Comparison of ENCODE assay signal across 9 cellular contexts in the genomic region with DNA sequence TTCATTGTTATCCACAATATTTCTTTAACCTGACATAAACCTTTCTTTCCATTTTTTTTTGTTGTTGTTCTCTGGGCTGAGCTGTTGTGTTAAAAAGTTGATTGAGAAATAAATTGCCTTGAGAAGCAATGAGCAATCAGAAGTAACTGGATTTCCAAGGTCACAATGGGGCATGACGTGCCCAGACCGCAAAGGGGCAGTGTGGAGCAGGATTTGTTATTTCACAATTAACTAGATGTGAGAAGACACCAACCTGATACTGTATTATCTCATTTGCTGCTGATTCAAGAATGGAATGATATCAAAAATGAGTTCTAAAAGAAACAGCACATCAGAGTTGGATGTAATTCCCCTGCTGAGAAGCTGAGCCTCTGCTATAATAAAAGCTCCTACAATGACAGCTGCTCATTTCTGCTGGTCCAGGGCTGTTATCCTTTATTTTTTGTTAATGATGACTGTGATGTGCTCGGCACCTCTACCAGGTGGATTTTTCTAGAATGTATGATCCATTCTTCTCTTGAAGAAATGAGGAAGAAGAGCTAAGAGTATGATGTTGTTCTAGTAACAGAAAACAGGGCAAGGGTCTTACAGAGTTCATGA. TPM values are rescaled to one million over a fixed set of nuclear protein-coding genes. Genes with fewer than 3 reads are reported as not detected.
A peak's percentile ranks its signal among the peaks of the same experiment; 100 is the strongest.
DNase-seq lines count a peak whose midpoint lies in the region; ATAC-seq and TF ChIP-seq lines count a peak whose summit lies in the region.
"Had no signal": no experiment of that assay in that cellular context is flagged by ENCODE, and none has a peak within 500 bp of the region (broad histone marks: within the 10 kb centered on the region; RNA-seq: fewer than 3 reads in every experiment).

No MANE protein-coding gene starts in this region.

- no peak for TF ChIP-seq POLR2A in gastroesophageal sphincter (IDR thresholded peaks at IDR 0.05)

- no peaks in the 10 kb centered on the region for H3K9me3 Mint-ChIP-seq in activated naive CD4-positive, alpha-beta T cell treated with anti-CD3 and anti-CD28 coated beads for 36 hours
- H3K9me3 Mint-ChIP-seq in activated CD8-positive, alpha-beta T cell treated with anti-CD3 and anti-CD28 coated beads, Interleukin-2, amount 10 ng/mL, durations not matched to agents 7 days and 5 days (ENCODE audit: insufficient read depth) = no peaks in the 10 kb centered on the region
- H3K9me3 Mint-ChIP-seq: brain had no signal

- H3K27ac ChIP-seq in left lung = no peak overlapping the region
- H3K27ac ChIP-seq in gastroesophageal sphincter = no peak overlapping the region

- H3K4me1 ChIP-seq in left lung (no peaks in the 10 kb centered on the region), gastroesophageal sphincter (no peaks in the 10 kb centered on the region)

- H3K4me1 Mint-ChIP-seq in activated naive CD4-positive, alpha-beta T cell treated with anti-CD3 and anti-CD28 coated beads for 36 hours (ENCODE audit: low read depth) = no peaks in the 10 kb centered on the region
- no peaks in the 10 kb centered on the region for H3K4me1 Mint-ChIP-seq in activated CD8-positive, alpha-beta T cell treated with anti-CD3 and anti-CD28 coated beads, Interleukin-2, amount 10 ng/mL, durations not matched to agents 7 days and 5 days (ENCODE audit: low read depth)

- TF ChIP-seq CTCF in left lung (IDR thresholded peaks at IDR 0.05) (peak in 1 of 2 donors; percentile 40), gastroesophageal sphincter (IDR thresholded peaks at IDR 0.05) (no peak)

- no peak for ATAC-seq in activated CD8-positive, alpha-beta T cell treated with anti-CD3 and anti-CD28 coated beads, Interleukin-2, amount 10 ng/mL, durations not matched to agents 7 days and 5 days
- ATAC-seq in left lung = peak; percentile 77
- no peak for ATAC-seq in gastroesophageal sphincter
- ATAC-seq in GM19463 (IDR thresholded peaks at IDR 0.05; ENCODE audit: unreplicated experiment) = no peak

- no peak for TF ChIP-seq EP300 in gastroesophageal sphincter (IDR thresholded peaks at IDR 0.05)

- POLR2A ChIA-PET in activated CD8-positive, alpha-beta T cell treated with anti-CD3 and anti-CD28 coated beads, Interleukin-2, amount 10 ng/mL, durations not matched to agents 7 days and 5 days (lab: Charles Lee) = no interaction called here

- H3K36me3 ChIP-seq in left lung (no peaks in the 10 kb centered on the region), gastroesophageal sphincter (no peaks in the 10 kb centered on the region)

- H3K36me3 Mint-ChIP-seq in activated naive CD4-positive, alpha-beta T cell treated with anti-CD3 and anti-CD28 coated beads for 36 hours (ENCODE audit: low read depth) = no peaks in the 10 kb centered on the region
- H3K36me3 Mint-ChIP-seq in activated CD8-positive, alpha-beta T cell treated with anti-CD3 and anti-CD28 coated beads, Interleukin-2, amount 10 ng/mL, durations not matched to agents 7 days and 5 days (ENCODE audit: low read depth) = no peaks in the 10 kb centered on the region
- H3K36me3 Mint-ChIP-seq: brain had no signal

- H3K4me3 ChIP-seq in left lung (no peak overlapping the region), gastroesophageal sphincter (no peak overlapping the region)

- peaks cover 9% of the 10 kb centered on the region for H3K27me3 Mint-ChIP-seq in activated naive CD4-positive, alpha-beta T cell treated with anti-CD3 and anti-CD28 coated beads for 36 hours (ENCODE audit: low read depth)
- H3K27me3 Mint-ChIP-seq in activated CD8-positive, alpha-beta T cell treated with anti-CD3 and anti-CD28 coated beads, Interleukin-2, amount 10 ng/mL, durations not matched to agents 7 days and 5 days (ENCODE audit: low read depth) = peaks cover 2% of the 10 kb centered on the region

- intact Hi-C loops in activated naive CD4-positive, alpha-beta T cell treated with anti-CD3 and anti-CD28 coated beads for 36 hours (cut with micrococcal nuclease) = loop anchor here (1.0 kb wide), 1 partner anchor 174 kb away; no protein-coding TSS in a partner anchor
- intact Hi-C loops in left lung (cut with DNase I) = no loop called here

- H3K27me3 ChIP-seq in left lung (no peaks in the 10 kb centered on the region), gastroesophageal sphincter (no peaks in the 10 kb centered on the region)

- WGBS in gastroesophageal sphincter (ENCODE audit: low coverage in 1 of 2), 2 donors = 29 to 37% methylated on average over 3 of the region's 3 CpGs

- no peak overlapping the region for H3K27ac Mint-ChIP-seq in activated naive CD4-positive, alpha-beta T cell treated with anti-CD3 and anti-CD28 coated beads for 36 hours
- H3K27ac Mint-ChIP-seq in activated CD8-positive, alpha-beta T cell treated with anti-CD3 and anti-CD28 coated beads, Interleukin-2, amount 10 ng/mL, durations not matched to agents 7 days and 5 days = no peak overlapping the region
- H3K27ac Mint-ChIP-seq: brain had no signal

- CTCF ChIA-PET in activated naive CD4-positive, alpha-beta T cell treated with anti-CD3 and anti-CD28 coated beads for 36 hours (lab: Charles Lee) = interaction anchor here (0.6 to 1.5 kb wide), 2 partner anchors 23 to 28 kb away, joined by 3 to 5 read pairs; a partner anchor contains a TSS
- CTCF ChIA-PET in activated CD8-positive, alpha-beta T cell treated with anti-CD3 and anti-CD28 coated beads, Interleukin-2, amount 10 ng/mL, durations not matched to agents 7 days and 5 days (lab: Charles Lee) = no interaction called here

- peak; percentile 47 for DNase-seq in activated naive CD4-positive, alpha-beta T cell treated with anti-CD3 and anti-CD28 coated beads for 36 hours
- DNase-seq in activated naive CD4-positive, alpha-beta T cell (lab: John Stamatoyannopoulos, UW) = no peak
- peak; percentile 59 for DNase-seq in LHCN-M2 (ENCODE audit: low read depth)
- DNase-seq in activated CD8-positive, alpha-beta T cell treated with anti-CD3 and anti-CD28 coated beads, Interleukin-2, amount 10 ng/mL, durations not matched to agents 7 days and 5 days = peak; percentile 34
- peak in 1 of 2 donors; percentile 32 for DNase-seq in left lung
- DNase-seq in mesenteric fat pad (ENCODE audit: low spot score) = no peak

- H3K9me3 ChIP-seq in left lung (no peaks in the 10 kb centered on the region), gastroesophageal sphincter (no peaks in the 10 kb centered on the region)

- H3K4me3 Mint-ChIP-seq in activated naive CD4-positive, alpha-beta T cell treated with anti-CD3 and anti-CD28 coated beads for 36 hours = no peak overlapping the region
- no peak overlapping the region for H3K4me3 Mint-ChIP-seq in activated CD8-positive, alpha-beta T cell treated with anti-CD3 and anti-CD28 coated beads, Interleukin-2, amount 10 ng/mL, durations not matched to agents 7 days and 5 days
- H3K4me3 Mint-ChIP-seq: brain had no signal

RNA-seq across cellular contexts. Expression of a gene that starts 28.1 kb away (rescaled TPM):
- not detected for total RNA-seq in activated naive CD4-positive, alpha-beta T cell treated with anti-CD3 and anti-CD28 coated beads for 36 hours
- total RNA-seq in LHCN-M2 (2014; rRNA removed) (0.06 and 0.13 TPM in 2 replicates), left lung (1 to 10 TPM in 1 of 2 donors, under 1 TPM in 1; 0.52 to 1.9 TPM), gastroesophageal sphincter (not detected), mesenteric fat pad (not detected)
- polyA plus RNA-seq in LHCN-M2 (2012) = 0.17 TPM
- total RNA-seq in activated CD8-positive, alpha-beta T cell treated with anti-CD3 and anti-CD28 coated beads, Interleukin-2, amount 10 ng/mL, durations not matched to agents 7 days and 5 days = not detected

Comparison
In these comparisons a context has a peak if more than half of its experiments do, and no peak if none do; other contexts are left out.
1. DNase-seq: peak in activated naive CD4-positive, alpha-beta T cell treated with anti-CD3 and anti-CD28 coated beads for 36 hours (single experiment), LHCN-M2 (single experiment) and activated CD8-positive, alpha-beta T cell treated with anti-CD3 and anti-CD28 coated beads, Interleukin-2, amount 10 ng/mL, durations not matched to agents 7 days and 5 days (single experiment); none in activated naive CD4-positive, alpha-beta T cell (0 of 4) and mesenteric fat pad (single experiment).